In genomic region chr19:5690125-5690954, GRCh38 we compare ENCODE assay signal across 8 cellular contexts. TPM values are rescaled to one million over a fixed set of nuclear protein-coding genes. Genes with fewer than 3 reads are reported as not detected.
DNase-seq lines count a peak whose midpoint lies in the region; FAIRE-seq and TF ChIP-seq lines count a peak whose summit lies in the region.

Gene RPL36, plus strand, starts transcription at chr19:5690295. Its CDS starts 213 bp downstream, at chr19:5690508.

- H3K9ac ChIP-seq in neuronal stem cell (ENCODE audit: low read depth, low read length, poor library complexity): peak within 1 kb of the TSS; percentile 100

- no peak for FAIRE-seq in frontal cortex (lab: Jason Lieb, UNC)

- H3K4me3 ChIP-seq in H7 (ENCODE audit: insufficient read depth, low read depth, low read length): peak within 1 kb of the TSS; percentile 80
- H3K4me3 ChIP-seq in neuronal stem cell (ENCODE audit: low read length in 2 of 2): peak within 1 kb of the TSS; percentile 97 to 100

- peaks cover 38% of the 10 kb centered on the region for H3K79me1 ChIP-seq in neuronal stem cell (ENCODE audit: low read depth, low read length)

- TF ChIP-seq CTCF in subcutaneous adipose tissue (IDR thresholded peaks at IDR 0.05; ENCODE audit: low read depth): no peak

- peak within 1 kb of the TSS; percentile 90 for H3K27ac ChIP-seq in neuronal stem cell (replicated peaks; ENCODE audit: low read length)

- no peaks in the 10 kb centered on the region for H3K9me3 Mint-ChIP-seq in activated naive CD4-positive, alpha-beta T cell treated with anti-CD3 and anti-CD28 coated beads for 36 hours

- peak within 1 kb of the TSS; percentile 95 for H3K4ac ChIP-seq in neuronal stem cell (ENCODE audit: low read length)

- H3K4me1 ChIP-seq in neuronal stem cell (ENCODE audit: control insufficient read depth in 2 of 2, insufficient read depth in 1 of 2, low read depth in 1 of 2, low read length in 2 of 2): peaks cover 4 to 5% of the 10 kb centered on the region in 2 donors

- no peak within 1 kb of the TSS for H2BK12ac ChIP-seq in neuronal stem cell (ENCODE audit: low read length)

- H2AFZ ChIP-seq in neuronal stem cell (ENCODE audit: low read length): peak within 1 kb of the TSS; percentile 87

- H4K91ac ChIP-seq in neuronal stem cell (ENCODE audit: low read depth, low read length, poor library complexity): peak within 1 kb of the TSS; percentile 95

- H3K36me3 Mint-ChIP-seq in activated naive CD4-positive, alpha-beta T cell treated with anti-CD3 and anti-CD28 coated beads for 36 hours (ENCODE audit: low read depth): peaks cover 43% of the 10 kb centered on the region

- CTCF ChIA-PET in activated naive CD4-positive, alpha-beta T cell treated with anti-CD3 and anti-CD28 coated beads for 36 hours (lab: Charles Lee): interaction anchor here (0.6 to 3.9 kb wide), 17 partner anchors 8 to 252 kb away, joined by 3 to 37 read pairs (median 4); partner anchors contain the start of genes CATSPERD, LONP1, SAFB and SAFB2

- H3K4me1 Mint-ChIP-seq in activated naive CD4-positive, alpha-beta T cell treated with anti-CD3 and anti-CD28 coated beads for 36 hours (ENCODE audit: low read depth): peaks cover 22% of the 10 kb centered on the region

- H2BK15ac ChIP-seq in neuronal stem cell (ENCODE audit: low read length): no peak within 1 kb of the TSS

- peak within 1 kb of the TSS; percentile 75 for H3K4me2 ChIP-seq in neuronal stem cell (ENCODE audit: insufficient read depth, low read length, poor library complexity, severe bottlenecking)

- WGBS in neuronal stem cell (ENCODE audit: extremely low coverage in 2 of 2, insufficient read length in 2 of 2, insufficient replicate concordance in 1 of 2), 2 donors: no CpG with 5 or more reads among the region's 73 CpGs

- peak within 1 kb of the TSS; percentile 100 for H3K14ac ChIP-seq in neuronal stem cell (ENCODE audit: low read length)

- intact Hi-C loops in activated naive CD4-positive, alpha-beta T cell treated with anti-CD3 and anti-CD28 coated beads for 36 hours (cut with micrococcal nuclease): loop anchor here (1.0 kb wide), 5 partner anchors 10 to 104 kb away; partner anchors contain the start of genes CATSPERD, LONP1, MICOS13 and SAFB2

- H3K36me3 ChIP-seq in H7 (replicated peaks; ENCODE audit: control insufficient read depth, insufficient read depth, low read length) (peaks cover 26% of the 10 kb centered on the region), neuronal stem cell (replicated peaks in 1 of 2; ENCODE audit: control insufficient read depth in 2 of 2, insufficient read depth in 2 of 2, low read length in 2 of 2) (peaks cover 35 to 46% of the 10 kb centered on the region in 2 donors)

- peak within 1 kb of the TSS; percentile 61 for H2BK120ac ChIP-seq in neuronal stem cell (ENCODE audit: low read depth, low read length)

- in situ Hi-C loops in SK-MEL-5 (cut with HindIII; ENCODE audit: low pct_unique_long_range_greater_than_20kb, low sequenced_read_pairs): no loop called here

- H2BK5ac ChIP-seq in neuronal stem cell (ENCODE audit: low read length): peak within 1 kb of the TSS; percentile 99

- no peaks in the 10 kb centered on the region for H3K27me3 Mint-ChIP-seq in activated naive CD4-positive, alpha-beta T cell treated with anti-CD3 and anti-CD28 coated beads for 36 hours (ENCODE audit: low read depth)

- H3K27ac Mint-ChIP-seq in activated naive CD4-positive, alpha-beta T cell treated with anti-CD3 and anti-CD28 coated beads for 36 hours: peak within 1 kb of the TSS; percentile 96

- H3K4me3 Mint-ChIP-seq in activated naive CD4-positive, alpha-beta T cell treated with anti-CD3 and anti-CD28 coated beads for 36 hours: peak within 1 kb of the TSS; percentile 98

- DNase-seq in Daoy (ENCODE audit: low read depth): peak; percentile 99
- peak; percentile 99 for DNase-seq in H7
- peak; percentile 97 for DNase-seq in MV-4-11 (lab: John Stamatoyannopoulos, UW)
- DNase-seq in SK-MEL-5 (ENCODE audit: low read depth, low spot score): peak; percentile 94
- peak; percentile 100 for DNase-seq in activated naive CD4-positive, alpha-beta T cell treated with anti-CD3 and anti-CD28 coated beads for 36 hours
- DNase-seq in frontal cortex (ENCODE audit: low spot score in 2 of 2): peak; percentile 97 to 98
- peak; percentile 97 for DNase-seq in neuronal stem cell (ENCODE audit: low spot score)

- H2AK5ac ChIP-seq in neuronal stem cell (ENCODE audit: low read depth, low read length): peak within 1 kb of the TSS; percentile 96

- H3K18ac ChIP-seq in neuronal stem cell (ENCODE audit: low read length): peak within 1 kb of the TSS; percentile 99

- H3K9me3 ChIP-seq in neuronal stem cell (replicated peaks in 1 of 2; ENCODE audit: control insufficient read depth in 2 of 2, insufficient read depth in 1 of 2, low read depth in 1 of 2, low read length in 2 of 2): peaks cover 0 to 4% of the 10 kb centered on the region in 2 donors

- H3K27me3 ChIP-seq in H7 (ENCODE audit: control insufficient read depth, insufficient read depth, low read length) (no peaks in the 10 kb centered on the region), neuronal stem cell (ENCODE audit: control insufficient read depth in 3 of 3, insufficient read depth in 3 of 3, low read depth in 1 of 3, low read length in 3 of 3) (no peaks in the 10 kb centered on the region)

- H4K8ac ChIP-seq in neuronal stem cell (ENCODE audit: low read depth, low read length): no peak within 1 kb of the TSS

- H3K23ac ChIP-seq in neuronal stem cell (ENCODE audit: low read depth, low read length, poor library complexity): peak within 1 kb of the TSS; percentile 99

RNA-seq across cellular contexts. Expression of gene RPL36, which starts in this region (rescaled TPM):
- 845 and 864 TPM in 2 replicates for total RNA-seq in Daoy (2014; rRNA removed; shearing (Covaris generic))
- 1,318 and 1,675 TPM in 2 replicates for total RNA-seq in H7 (2014; rRNA removed; shearing (Covaris generic))
- total RNA-seq in SK-MEL-5 (2014; rRNA removed; shearing (Covaris generic)): 613 and 661 TPM in 2 replicates
- 438 and 566 TPM in 2 replicates for polyA plus RNA-seq in SK-MEL-5 (2015; cell fraction: cytosol; rRNA removed)
- 100 and 113 TPM in 2 replicates for polyA plus RNA-seq in SK-MEL-5 (2015; cell fraction: nucleus; rRNA removed)
- total RNA-seq in activated naive CD4-positive, alpha-beta T cell treated with anti-CD3 and anti-CD28 coated beads for 36 hours: 1,000 to 10,000 TPM; 1,916 to 2,003 TPM
- 262 TPM for total RNA-seq in frontal cortex
- polyA plus RNA-seq in neuronal stem cell (2013, experiment 1 of 2): 2,051 TPM
- polyA plus RNA-seq in neuronal stem cell (2013, experiment 2 of 2): 2,023 TPM
- 100 to 1,000 TPM; 617 to 960 (median 857) TPM for total RNA-seq in subcutaneous adipose tissue

Comparison
In these comparisons a context has a peak if more than half of its experiments do, and no peak if none do; other contexts are left out.
1. Peak in every context shown above with its lines: DNase-seq, H3K4me3 ChIP-seq and H3K27ac ChIP-seq.